Comparison of ENCODE assay signal across 10 cellular contexts in genomic region chr1:13543927-13544556, GRCh38. TPM values are rescaled to one million over a fixed set of nuclear protein-coding genes. Genes with fewer than 3 reads are reported as not detected.
DNase-seq lines count a peak whose midpoint lies in the region; ATAC-seq and TF ChIP-seq lines count a peak whose summit lies in the region.
"Had no signal": no experiment of that assay in that cellular context is flagged by ENCODE, and none has a peak within 500 bp of the region (broad histone marks: within the 10 kb centered on the region; RNA-seq: fewer than 3 reads in every experiment).

No MANE protein-coding gene starts in this region.

- no peaks in the 10 kb centered on the region for H3K9me3 ChIP-seq in WERI-Rb-1 (ENCODE audit: severe bottlenecking)
- no peaks in the 10 kb centered on the region for H3K9me3 ChIP-seq in heart left ventricle

- intact Hi-C loops in heart left ventricle (cut with DNase I), result loop anchor here in 6 of 10 donors (1.0 to 10.0 kb wide), 7 partner anchors 57 to 79 kb away; no protein-coding TSS in a partner anchor

- no peak for TF ChIP-seq POLR2A in heart left ventricle (IDR thresholded peaks at IDR 0.05)

- no peak overlapping the region for H3K4me3 ChIP-seq in WERI-Rb-1 (ENCODE audit: low read depth, low read length)
- no peak overlapping the region for H3K4me3 ChIP-seq in heart left ventricle

- peaks cover 0 to 24% (median 0%) of the 10 kb centered on the region in 12 donors for H3K4me1 ChIP-seq in heart left ventricle

- 32 to 43% (median 35%) methylated on average over 14 of the region's 14 CpGs for WGBS in heart left ventricle, 4 donors

- H3K36me3 ChIP-seq in WERI-Rb-1 (no peaks in the 10 kb centered on the region), heart left ventricle (no peaks in the 10 kb centered on the region)

- H3K27me3 ChIP-seq in WERI-Rb-1 (ENCODE audit: insufficient read depth, low read depth, severe bottlenecking), result no peaks in the 10 kb centered on the region
- H3K27me3 ChIP-seq in heart left ventricle, result no peaks in the 10 kb centered on the region

- H3K27ac ChIP-seq in WERI-Rb-1 (peak overlapping the region; percentile 24; the same call in 1 of the 2 replicates), heart left ventricle (peak overlapping the region; percentile 49 to 95 (median 76))
- H3K27ac ChIP-seq: KMS-11 had no signal

- peak; percentile 31 for TF ChIP-seq CTCF in GM10266 (IDR thresholded peaks at IDR 0.05; ENCODE audit: control insufficient read depth, insufficient read depth, low read depth, missing control alignments)
- no peak for TF ChIP-seq CTCF in WERI-Rb-1 (IDR thresholded peaks at IDR 0.05; ENCODE audit: low read depth, low read length)
- peak; percentile 28 to 70 (median 54) for TF ChIP-seq CTCF in heart left ventricle (IDR thresholded peaks at IDR 0.05)
- no peak for TF ChIP-seq CTCF in omental fat pad (IDR thresholded peaks at IDR 0.05)

- peak; percentile 62 to 80 (median 69) for ATAC-seq in heart left ventricle
- no peak for ATAC-seq in GM19328 (IDR thresholded peaks at IDR 0.05; ENCODE audit: unreplicated experiment)
- no peak for ATAC-seq in omental fat pad (ENCODE audit: low FRiP score)

- no peak for DNase-seq in GM10266 (ENCODE audit: extremely low spot score)
- DNase-seq in WERI-Rb-1, result no peak
- DNase-seq in heart left ventricle, result peak in 4 of 5 donors; percentile 62 to 77 (median 68)
- DNase-seq in putamen (ENCODE audit: low spot score), result peak; percentile 45
- no peak for DNase-seq in T-helper 9 cell
- no peak for DNase-seq in omental fat pad (ENCODE audit: low spot score)
- DNase-seq in COLO829 (ENCODE audit: low spot score), result no peak

RNA-seq across cellular contexts. Expression of gene LRRC38, which starts 30.2 kb away (rescaled TPM):
- total RNA-seq in heart left ventricle (1 to 10 TPM in 5 of 9 donors, under 1 TPM in 2, not detected in 2; 0.20 to 4.0 (median 1.7) TPM), omental fat pad (under 1 TPM in 2 of 4 donors, not detected in 2; 0.48 to 0.56 TPM)
- polyA plus RNA-seq in heart left ventricle, result 1 to 10 TPM in 1 of 2 donors, under 1 TPM in 1; 0.30 to 4.4 TPM
- total RNA-seq: subcutaneous adipose tissue had no signal

RNA-seq across cellular contexts. Expression of gene PDPN, which starts 39.6 kb away (rescaled TPM):
- total RNA-seq in heart left ventricle, result 10 to 100 TPM in 8 of 9 donors, 1 to 10 TPM in 1; 9.7 to 46.1 (median 21.1) TPM
- polyA plus RNA-seq in heart left ventricle, result 100 to 1,000 TPM in 1 of 2 donors, 1 to 10 TPM in 1; 4.4 to 162 TPM
- 100 to 1,000 TPM in 1 of 4 donors, 10 to 100 TPM in 3; 29.9 to 182 (median 70.1) TPM for total RNA-seq in omental fat pad

Comparison
In these comparisons a context has a peak if more than half of its experiments do, and no peak if none do; other contexts are left out.
1. DNase-seq: peak in heart left ventricle (4 of 5) and putamen (single experiment); none in GM10266 (single experiment), WERI-Rb-1 (single experiment), T-helper 9 cell (single experiment), omental fat pad (single experiment) and COLO829 (single experiment).
2. CTCF ChIP-seq: peak in GM10266 (single experiment) and heart left ventricle (12 of 12); none in WERI-Rb-1 (single experiment) and omental fat pad (0 of 3).
3. ATAC-seq: peak in heart left ventricle (4 of 4); none in GM19328 (single experiment) and omental fat pad (single experiment).